8 cellular contexts compared by ENCODE assay signal in genomic region chr22:20858615-20859416, GRCh38. TPM values are rescaled to one million over a fixed set of nuclear protein-coding genes. Genes with fewer than 3 reads are reported as not detected.
DNase-seq lines count a peak whose midpoint lies in the region; ATAC-seq and TF ChIP-seq lines count a peak whose summit lies in the region.

Gene PI4KA (minus strand): TSS chr22:20858811. CDS start chr22:20858725, 86 bp downstream.
Gene SNAP29 (plus strand): TSS chr22:20859007. CDS start chr22:20859111, 104 bp downstream.

- H3K9me3 ChIP-seq in adrenal gland (replicated peaks in 1 of 3) (no peaks in the 10 kb centered on the region), heart left ventricle (no peaks in the 10 kb centered on the region), transverse colon (no peaks in the 10 kb centered on the region)

- WGBS in adrenal gland, 4 donors = 0 to 2% (median 1%) methylated on average over 37 to 100 of the region's 100 CpGs
- 0 to 2% (median 1%) methylated on average over 12 to 100 of the region's 100 CpGs for WGBS in heart left ventricle, 4 donors
- 0% methylated on average over 95 of the region's 100 CpGs; no CpG with 5 or more reads in 1 of the 2 donors for WGBS in transverse colon (ENCODE audit: low coverage in 1 of 2), 2 donors

- TF ChIP-seq CTCF in GM13976 (IDR thresholded peaks at IDR 0.05; ENCODE audit: borderline replicate concordance, control extremely low read depth, extremely low read depth, insufficient read depth, missing control alignments) (no peak), adrenal gland (IDR thresholded peaks at IDR 0.05) (peak in 2 of 6 experiments; percentile 27 to 45), heart left ventricle (IDR thresholded peaks at IDR 0.05) (peak in 2 of 12 donors; percentile 14 to 24), transverse colon (IDR thresholded peaks at IDR 0.05) (peak in 1 of 5 experiments; percentile 35)

- H3K4me3 ChIP-seq in adrenal gland (peak within 1 kb of the TSS; percentile 41 to 97 (median 88)), heart left ventricle (peak within 1 kb of the TSS; percentile 78 to 98 (median 89)), transverse colon (peak within 1 kb of the TSS; percentile 76 to 90 (median 86))

- no peaks in the 10 kb centered on the region for H3K36me3 ChIP-seq in adrenal gland (replicated peaks in 1 of 2)
- H3K36me3 ChIP-seq in heart left ventricle = peaks cover 0 to 12% (median 7%) of the 10 kb centered on the region in 9 donors
- no peaks in the 10 kb centered on the region for H3K36me3 ChIP-seq in transverse colon

- peak; percentile 87 to 93 for TF ChIP-seq POLR2A in adrenal gland (IDR thresholded peaks at IDR 0.05)
- TF ChIP-seq POLR2A in heart left ventricle (IDR thresholded peaks at IDR 0.05) = peak in 1 of 2 donors; percentile 88
- peak; percentile 80 for TF ChIP-seq POLR2A in transverse colon (IDR thresholded peaks at IDR 0.05)

- peaks cover 18 to 51% of the 10 kb centered on the region in 2 donors for H3K4me1 ChIP-seq in adrenal gland (replicated peaks in 1 of 2)
- H3K4me1 ChIP-seq in heart left ventricle = peaks cover 0 to 64% (median 32%) of the 10 kb centered on the region in 12 donors
- peaks cover 9 to 47% (median 30%) of the 10 kb centered on the region in 4 donors for H3K4me1 ChIP-seq in transverse colon

- ATAC-seq in HG02852 (IDR thresholded peaks at IDR 0.05; ENCODE audit: unreplicated experiment) (peak; percentile 89), heart left ventricle (peak; percentile 98 to 99 (median 98))

- in situ Hi-C loops in GM13976 (cut with MboI; ENCODE audit: low sequenced_read_pairs, unreplicated experiment) (no loop called here), transverse colon (cut with MboI; ENCODE audit: low pct_ligation_motif_present in 1 of 4, low pct_unique_long_range_greater_than_20kb in 1 of 4, low sequenced_read_pairs in 3 of 4) (no loop called here)

- H3K27me3 ChIP-seq in adrenal gland = no peaks in the 10 kb centered on the region
- no peaks in the 10 kb centered on the region for H3K27me3 ChIP-seq in heart left ventricle
- no peaks in the 10 kb centered on the region for H3K27me3 ChIP-seq in transverse colon

- DNase-seq in GM13976 (ENCODE audit: low spot score) (peak; percentile 99), NCI-H146 (lab: John Stamatoyannopoulos, UW) (peak; percentile 95), T-helper 1 cell (peak; percentile 96 to 99 (median 97)), adrenal gland (peak; percentile 99 to 100 (median 99)), heart left ventricle (peak; percentile 99 to 100 (median 99)), pons (ENCODE audit: low spot score) (peak; percentile 96), transverse colon (peak; percentile 99)

- H3K27ac ChIP-seq in adrenal gland (peak within 1 kb of the TSS; percentile 74 to 97 (median 91)), heart left ventricle (peak within 1 kb of the TSS; percentile 59 to 95 (median 90)), transverse colon (peak within 1 kb of the TSS; percentile 92 to 97 (median 94))

- TF ChIP-seq EP300 in transverse colon (IDR thresholded peaks at IDR 0.05; ENCODE audit: low read depth) = no peak

- intact Hi-C loops in adrenal gland (cut with DNase I) = no loop called here
- intact Hi-C loops in heart left ventricle (cut with DNase I) = loop anchor here in 7 of 10 donors (2.0 to 10.0 kb wide), 5 partner anchors 56 to 146 kb away; partner anchors contain the start of genes CRKL (in 6 of the 7), THAP7 (in 2 of the 7) and LZTR1 (in 1 of the 7)
- intact Hi-C loops in transverse colon (cut with DNase I; ENCODE audit: low total_unique reads) = no loop called here

RNA-seq across cellular contexts. Expression of gene PI4KA, which starts in this region (rescaled TPM):
- total RNA-seq in adrenal gland = 100 to 1,000 TPM in 2 of 8 donors, 10 to 100 TPM in 6; 79.9 to 134 (median 91.1) TPM
- polyA plus RNA-seq in adrenal gland = 10 to 100 TPM; 38.6 to 60.2 (median 39.5) TPM
- 10 to 100 TPM; 34.6 to 66.4 (median 48.3) TPM for total RNA-seq in heart left ventricle
- polyA plus RNA-seq in heart left ventricle = 10 to 100 TPM; 20.6 to 46.9 TPM
- 100 to 1,000 TPM in 2 of 4 donors, 10 to 100 TPM in 2; 90.8 to 126 (median 109) TPM for total RNA-seq in transverse colon

RNA-seq across cellular contexts. Expression of gene SNAP29, which starts in this region (rescaled TPM):
- total RNA-seq in adrenal gland = 10 to 100 TPM; 15.1 to 35.2 (median 28.9) TPM
- 10 to 100 TPM; 16.6 to 76.5 (median 19.0) TPM for polyA plus RNA-seq in adrenal gland
- 10 to 100 TPM; 20.4 to 38.7 (median 26.2) TPM for total RNA-seq in heart left ventricle
- 10 to 100 TPM; 10.5 to 26.1 TPM for polyA plus RNA-seq in heart left ventricle
- 10 to 100 TPM in 3 of 4 donors, 1 to 10 TPM in 1; 8.0 to 25.5 (median 20.3) TPM for total RNA-seq in transverse colon

Comparison
In these comparisons a context has a peak if more than half of its experiments do, and no peak if none do; other contexts are left out.
1. Peak in every context shown above with its lines: DNase-seq, ATAC-seq, H3K4me3 ChIP-seq and H3K27ac ChIP-seq.
2. intact Hi-C loops: an anchor here in heart left ventricle (2.0 to 10.0 kb wide); none called in adrenal gland and transverse colon.